ENCODE assay signal across 8 cellular contexts in genomic region chr17:28718990-28719433, GRCh38. TPM values are rescaled to one million over a fixed set of nuclear protein-coding genes. Genes with fewer than 3 reads are reported as not detected.
DNase-seq lines count a peak whose midpoint lies in the region.

No MANE protein-coding gene starts in this region.

- peaks cover 29% of the 10 kb centered on the region for H3K4me1 Mint-ChIP-seq in T-helper 2 cell treated with Interferon-gamma antibody and Interleukin-4, amounts not matched to agents 5 μg/mL and 100 μg/mL, for 36 hours (ENCODE audit: low read depth)
- peaks cover 44% of the 10 kb centered on the region for H3K4me1 Mint-ChIP-seq in activated T-helper 1 cell treated with anti-CD3 and anti-CD28 coated beads, Interleukin-12 subunit alpha, Interleukin-12 subunit beta, Interleukin-2, Interleukin-4 antibody, amounts not matched to agents 30 ng/mL and 10 ng/mL and 1 ng/mL, durations not matched to agents 14 hours and 24 hours and 36 hours (ENCODE audit: low read depth)
- peaks cover 37 to 45% of the 10 kb centered on the region in 2 donors for H3K4me1 Mint-ChIP-seq in immature natural killer cell

- H3K27me3 Mint-ChIP-seq in T-helper 2 cell treated with Interferon-gamma antibody and Interleukin-4, amounts not matched to agents 5 μg/mL and 100 μg/mL, for 36 hours (ENCODE audit: low read depth): peaks cover 29% of the 10 kb centered on the region
- peaks cover 23% of the 10 kb centered on the region for H3K27me3 Mint-ChIP-seq in activated T-helper 1 cell treated with anti-CD3 and anti-CD28 coated beads, Interleukin-12 subunit alpha, Interleukin-12 subunit beta, Interleukin-2, Interleukin-4 antibody, amounts not matched to agents 30 ng/mL and 10 ng/mL and 1 ng/mL, durations not matched to agents 14 hours and 24 hours and 36 hours (ENCODE audit: insufficient read depth)
- peaks cover 3 to 24% (median 20%) of the 10 kb centered on the region in 3 donors for H3K27me3 Mint-ChIP-seq in immature natural killer cell (ENCODE audit: low read depth in 3 of 3)

- peak overlapping the region; percentile 98 for H3K4me3 Mint-ChIP-seq in T-helper 2 cell treated with Interferon-gamma antibody and Interleukin-4, amounts not matched to agents 5 μg/mL and 100 μg/mL, for 36 hours
- peak overlapping the region; percentile 100 for H3K4me3 Mint-ChIP-seq in activated T-helper 1 cell treated with anti-CD3 and anti-CD28 coated beads, Interleukin-12 subunit alpha, Interleukin-12 subunit beta, Interleukin-2, Interleukin-4 antibody, amounts not matched to agents 30 ng/mL and 10 ng/mL and 1 ng/mL, durations not matched to agents 14 hours and 24 hours and 36 hours
- peak overlapping the region; percentile 95 to 100 (median 98) for H3K4me3 Mint-ChIP-seq in immature natural killer cell

- intact Hi-C loops in activated T-helper 1 cell treated with anti-CD3 and anti-CD28 coated beads, Interleukin-12 subunit alpha, Interleukin-12 subunit beta, Interleukin-2, Interleukin-4 antibody, amounts not matched to agents 30 ng/mL and 10 ng/mL and 1 ng/mL, durations not matched to agents 14 hours and 24 hours and 36 hours (cut with micrococcal nuclease): loop anchor here (1.0 to 10.0 kb wide), 7 partner anchors 8 to 676 kb away; partner anchors contain the start of genes BLTP2, IFT20, NEK8 and PROCA1

- H3K9me3 Mint-ChIP-seq in T-helper 2 cell treated with Interferon-gamma antibody and Interleukin-4, amounts not matched to agents 5 μg/mL and 100 μg/mL, for 36 hours: no peaks in the 10 kb centered on the region
- no peaks in the 10 kb centered on the region for H3K9me3 Mint-ChIP-seq in activated T-helper 1 cell treated with anti-CD3 and anti-CD28 coated beads, Interleukin-12 subunit alpha, Interleukin-12 subunit beta, Interleukin-2, Interleukin-4 antibody, amounts not matched to agents 30 ng/mL and 10 ng/mL and 1 ng/mL, durations not matched to agents 14 hours and 24 hours and 36 hours
- H3K9me3 Mint-ChIP-seq in immature natural killer cell: no peaks in the 10 kb centered on the region

- peak overlapping the region; percentile 87 for H3K27ac ChIP-seq in temporal lobe (ENCODE audit: low read depth, low read length)

- peak overlapping the region; percentile 97 for H3K27ac Mint-ChIP-seq in T-helper 2 cell treated with Interferon-gamma antibody and Interleukin-4, amounts not matched to agents 5 μg/mL and 100 μg/mL, for 36 hours
- peak overlapping the region; percentile 92 for H3K27ac Mint-ChIP-seq in activated T-helper 1 cell treated with anti-CD3 and anti-CD28 coated beads, Interleukin-12 subunit alpha, Interleukin-12 subunit beta, Interleukin-2, Interleukin-4 antibody, amounts not matched to agents 30 ng/mL and 10 ng/mL and 1 ng/mL, durations not matched to agents 14 hours and 24 hours and 36 hours
- H3K27ac Mint-ChIP-seq in immature natural killer cell: peak overlapping the region; percentile 93 to 99 (median 95)

- H3K36me3 Mint-ChIP-seq in T-helper 2 cell treated with Interferon-gamma antibody and Interleukin-4, amounts not matched to agents 5 μg/mL and 100 μg/mL, for 36 hours (ENCODE audit: low read depth): peaks cover 37% of the 10 kb centered on the region
- peaks cover 38% of the 10 kb centered on the region for H3K36me3 Mint-ChIP-seq in activated T-helper 1 cell treated with anti-CD3 and anti-CD28 coated beads, Interleukin-12 subunit alpha, Interleukin-12 subunit beta, Interleukin-2, Interleukin-4 antibody, amounts not matched to agents 30 ng/mL and 10 ng/mL and 1 ng/mL, durations not matched to agents 14 hours and 24 hours and 36 hours (ENCODE audit: low read depth)
- H3K36me3 Mint-ChIP-seq in immature natural killer cell: peaks cover 10 to 23% (median 15%) of the 10 kb centered on the region in 3 donors

- DNase-seq in T-helper 2 cell treated with Interferon-gamma antibody and Interleukin-4, amounts not matched to agents 5 μg/mL and 100 μg/mL, for 36 hours (ENCODE audit: low spot score): no peak
- DNase-seq in T-helper 2 cell: no peak
- DNase-seq in activated T-helper 1 cell treated with anti-CD3 and anti-CD28 coated beads, Interleukin-12 subunit alpha, Interleukin-12 subunit beta, Interleukin-2, Interleukin-4 antibody, amounts not matched to agents 30 ng/mL and 10 ng/mL and 1 ng/mL, durations not matched to agents 14 hours and 24 hours and 36 hours (ENCODE audit: low spot score): no peak
- no peak for DNase-seq in immature natural killer cell
- DNase-seq in SHP77 treated with DMSO at 0.1 percent for 48 hours (lab: John Stamatoyannopoulos, UW): no peak
- no peak for DNase-seq in NCI-H146 treated with DMSO at 0.1 percent for 48 hours (lab: John Stamatoyannopoulos, UW; ENCODE audit: unreplicated experiment)
- no peak for DNase-seq in NCI-H510A (lab: John Stamatoyannopoulos, UW)

RNA-seq across cellular contexts. Expression of gene RPL23A, which starts 0.8 kb away (rescaled TPM):
- total RNA-seq in activated T-helper 1 cell treated with anti-CD3 and anti-CD28 coated beads, Interleukin-12 subunit alpha, Interleukin-12 subunit beta, Interleukin-2, Interleukin-4 antibody, amounts not matched to agents 30 ng/mL and 10 ng/mL and 1 ng/mL, durations not matched to agents 14 hours and 24 hours and 36 hours: 1,513 and 1,534 TPM in 2 replicates
- polyA plus RNA-seq in immature natural killer cell: 1,000 to 10,000 TPM; 2,545 to 3,232 (median 2,896) TPM
- 271 TPM for total RNA-seq in temporal lobe

RNA-seq across cellular contexts. Expression of gene RAB34, which starts 1.3 kb away (rescaled TPM):
- total RNA-seq in activated T-helper 1 cell treated with anti-CD3 and anti-CD28 coated beads, Interleukin-12 subunit alpha, Interleukin-12 subunit beta, Interleukin-2, Interleukin-4 antibody, amounts not matched to agents 30 ng/mL and 10 ng/mL and 1 ng/mL, durations not matched to agents 14 hours and 24 hours and 36 hours: 17.6 and 18.2 TPM in 2 replicates
- polyA plus RNA-seq in immature natural killer cell: 1 to 10 TPM; 2.3 to 6.1 (median 5.3) TPM
- total RNA-seq in temporal lobe: 10.1 TPM

RNA-seq across cellular contexts. Expression of gene TLCD1, which starts 7.0 kb away (rescaled TPM):
- 9.5 and 11.5 TPM in 2 replicates for total RNA-seq in activated T-helper 1 cell treated with anti-CD3 and anti-CD28 coated beads, Interleukin-12 subunit alpha, Interleukin-12 subunit beta, Interleukin-2, Interleukin-4 antibody, amounts not matched to agents 30 ng/mL and 10 ng/mL and 1 ng/mL, durations not matched to agents 14 hours and 24 hours and 36 hours
- polyA plus RNA-seq in immature natural killer cell: not detected
- 0.98 TPM for total RNA-seq in temporal lobe

RNA-seq across cellular contexts. Expression of gene PROCA1, which starts 7.3 kb away (rescaled TPM):
- total RNA-seq in activated T-helper 1 cell treated with anti-CD3 and anti-CD28 coated beads, Interleukin-12 subunit alpha, Interleukin-12 subunit beta, Interleukin-2, Interleukin-4 antibody, amounts not matched to agents 30 ng/mL and 10 ng/mL and 1 ng/mL, durations not matched to agents 14 hours and 24 hours and 36 hours: 4.4 and 5.2 TPM in 2 replicates
- polyA plus RNA-seq in immature natural killer cell: 1 to 10 TPM in 1 of 3 donors, under 1 TPM in 2; 0.59 to 1.8 (median 0.60) TPM
- 3.4 TPM for total RNA-seq in temporal lobe

RNA-seq across cellular contexts. Expression of gene NEK8, which starts 9.6 kb away (rescaled TPM):
- 5.2 and 5.4 TPM in 2 replicates for total RNA-seq in activated T-helper 1 cell treated with anti-CD3 and anti-CD28 coated beads, Interleukin-12 subunit alpha, Interleukin-12 subunit beta, Interleukin-2, Interleukin-4 antibody, amounts not matched to agents 30 ng/mL and 10 ng/mL and 1 ng/mL, durations not matched to agents 14 hours and 24 hours and 36 hours
- polyA plus RNA-seq in immature natural killer cell: 1 to 10 TPM; 1.7 to 4.2 (median 3.6) TPM
- 1.7 TPM for total RNA-seq in temporal lobe
